In genomic region chr5:94698189-94698588, GRCh38 we compare ENCODE assay signal across 26 cellular contexts.
"Had no signal": no experiment of that assay in that cellular context is flagged by ENCODE, and none has a peak within 500 bp of the region (broad histone marks: within the 10 kb centered on the region; RNA-seq: fewer than 3 reads in every experiment).

No MANE protein-coding gene starts in this region.

- H3K9me3 Mint-ChIP-seq: activated naive CD8-positive, alpha-beta T cell treated with anti-CD3 and anti-CD28 coated beads for 36 hours; activated T-cell treated with anti-CD3 and anti-CD28 coated beads, Interleukin-2, amount 50 U/mL, for 4 hours; activated T-helper 2 cell treated with anti-CD3 and anti-CD28 coated beads, Interferon-gamma antibody, Interleukin-2, Interleukin-4, amounts not matched to agents 10 μg/mL and 5 μg/mL and 100 μg/mL, durations not matched to agents 14 hours and 24 hours and 36 hours; central memory CD8-positive, alpha-beta T cell; natural killer cell treated with Interleukin-12 subunit alpha and Interleukin-12 subunit beta and Interleukin-15 and Interleukin-18, amount 100 ng/mL, for 72 hours; stimulated activated memory B cell treated with anti-CD40 and anti-IgM and Interleukin-4, amounts not matched to agents 10 μg/mL and 1 μg/mL and 100 μg/mL, for 72 hours had no signal

- H3K27me3 ChIP-seq: esophagus muscularis mucosa, right lobe of liver, stomach, transverse colon, vagina had no signal

- H3K4me3 Mint-ChIP-seq: activated naive CD8-positive, alpha-beta T cell treated with anti-CD3 and anti-CD28 coated beads for 36 hours; activated T-cell treated with anti-CD3 and anti-CD28 coated beads, Interleukin-2, amount 50 U/mL, for 4 hours; central memory CD8-positive, alpha-beta T cell; natural killer cell treated with Interleukin-12 subunit alpha and Interleukin-12 subunit beta and Interleukin-15 and Interleukin-18, amount 100 ng/mL, for 72 hours; stimulated activated memory B cell treated with anti-CD40 and anti-IgM and Interleukin-4, amounts not matched to agents 10 μg/mL and 1 μg/mL and 100 μg/mL, for 72 hours had no signal

- H2AFZ ChIP-seq: parathyroid adenoma had no signal

- H3K27me3 Mint-ChIP-seq: activated naive CD8-positive, alpha-beta T cell treated with anti-CD3 and anti-CD28 coated beads for 36 hours; central memory CD8-positive, alpha-beta T cell; natural killer cell treated with Interleukin-12 subunit alpha and Interleukin-12 subunit beta and Interleukin-15 and Interleukin-18, amount 100 ng/mL, for 72 hours; stimulated activated memory B cell treated with anti-CD40 and anti-IgM and Interleukin-4, amounts not matched to agents 10 μg/mL and 1 μg/mL and 100 μg/mL, for 72 hours had no signal

- H3K27ac Mint-ChIP-seq: activated naive CD8-positive, alpha-beta T cell treated with anti-CD3 and anti-CD28 coated beads for 36 hours; activated T-helper 2 cell treated with anti-CD3 and anti-CD28 coated beads, Interferon-gamma antibody, Interleukin-2, Interleukin-4, amounts not matched to agents 10 μg/mL and 5 μg/mL and 100 μg/mL, durations not matched to agents 14 hours and 24 hours and 36 hours; natural killer cell treated with Interleukin-12 subunit alpha and Interleukin-12 subunit beta and Interleukin-15 and Interleukin-18, amount 100 ng/mL, for 72 hours; stimulated activated memory B cell treated with anti-CD40 and anti-IgM and Interleukin-4, amounts not matched to agents 10 μg/mL and 1 μg/mL and 100 μg/mL, for 72 hours had no signal

- DNase-seq: activated CD8-positive, alpha-beta memory T cell treated with anti-CD3 and anti-CD28 coated beads, Interleukin-2, amount 50 U/mL, for 48 hours; activated naive CD4-positive, alpha-beta T cell treated with Interleukin-2 at 50 U/mL for 16 hours; activated naive CD8-positive, alpha-beta T cell treated with anti-CD3 and anti-CD28 coated beads for 36 hours; activated T-cell treated with anti-CD3 and anti-CD28 coated beads, Interleukin-2, amount 50 U/mL, for 4 hours; effector memory CD4-positive, alpha-beta T cell; glutamatergic neuron; hippocampal formation; left ventricle myocardium superior; mammary epithelial cell; nucleus accumbens; right lobe of liver; stimulated activated CD4-positive, alpha-beta T cell treated with anti-CD3 and anti-CD28 coated beads, Interleukin-2, amount 100 ng/mL, for 24 hours; stomach; T-helper 9 cell; transverse colon had no signal

- H3K4me1 Mint-ChIP-seq: stimulated activated memory B cell treated with anti-CD40 and anti-IgM and Interleukin-4, amounts not matched to agents 10 μg/mL and 1 μg/mL and 100 μg/mL, for 72 hours had no signal

- FAIRE-seq: astrocyte, colon, endothelial cell of umbilical vein had no signal

- ATAC-seq: activated T-cell treated with anti-CD3 and anti-CD28 coated beads, Interleukin-2, amount 50 U/mL, for 4 hours; left ventricle myocardium superior; natural killer cell treated with Interleukin-12 subunit alpha and Interleukin-12 subunit beta and Interleukin-15 and Interleukin-18, amount 100 ng/mL, for 72 hours; right lobe of liver; stimulated activated memory B cell treated with anti-CD40 and anti-IgM and Interleukin-4, amounts not matched to agents 10 μg/mL and 1 μg/mL and 100 μg/mL, for 72 hours had no signal

- H3K36me3 ChIP-seq: right lobe of liver, transverse colon, vagina had no signal

- H3K27ac ChIP-seq: esophagus muscularis mucosa, parathyroid adenoma, right lobe of liver, skin epidermis, stomach, transverse colon, vagina had no signal

- H3K4me1 ChIP-seq: esophagus muscularis mucosa, parathyroid adenoma, right lobe of liver, stomach, transverse colon, vagina had no signal

- H3K36me3 Mint-ChIP-seq: stimulated activated memory B cell treated with anti-CD40 and anti-IgM and Interleukin-4, amounts not matched to agents 10 μg/mL and 1 μg/mL and 100 μg/mL, for 72 hours had no signal

- H3K79me2 ChIP-seq: parathyroid adenoma had no signal

- H3K4me3 ChIP-seq: esophagus muscularis mucosa, right lobe of liver, skin epidermis, stomach, transverse colon, vagina had no signal

- H3K9me3 ChIP-seq: esophagus muscularis mucosa, right lobe of liver, stomach, transverse colon, vagina had no signal
